In genomic region chr7:39566056-39566921, GRCh38 we compare ENCODE assay signal across 8 cellular contexts. TPM values are rescaled to one million over a fixed set of nuclear protein-coding genes. Genes with fewer than 3 reads are reported as not detected.
DNase-seq lines count a peak whose midpoint lies in the region; ATAC-seq and TF ChIP-seq lines count a peak whose summit lies in the region.

A gene with protein sequence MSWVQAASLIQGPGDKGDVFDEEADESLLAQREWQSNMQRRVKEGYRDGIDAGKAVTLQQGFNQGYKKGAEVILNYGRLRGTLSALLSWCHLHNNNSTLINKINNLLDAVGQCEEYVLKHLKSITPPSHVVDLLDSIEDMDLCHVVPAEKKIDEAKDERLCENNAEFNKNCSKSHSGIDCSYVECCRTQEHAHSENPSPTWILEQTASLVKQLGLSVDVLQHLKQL (plus strand): TSS chr7:39566404. CDS start chr7:39566419, 15 bp downstream.

- TF ChIP-seq CTCF in chondrocyte (IDR thresholded peaks at IDR 0.05) (no peak), kidney epithelial cell (IDR thresholded peaks at IDR 0.05; ENCODE audit: insufficient read depth, low read length, poor library complexity, severe bottlenecking) (no peak)

- DNase-seq in AG20443 (ENCODE audit: low spot score) (peak; percentile 98), NCI-H446 (lab: John Stamatoyannopoulos, UW) (peak; percentile 55 to 94), chondrocyte (ENCODE audit: low spot score) (no peak), kidney epithelial cell (ENCODE audit: low read depth) (no peak)
- peak; percentile 71 to 76 for DNase-seq in activated CD4-positive, alpha-beta T cell treated with anti-CD3 and anti-CD28 coated beads for 24 hours (ENCODE audit: low read depth in 2 of 2)
- DNase-seq in stimulated activated CD4-positive, alpha-beta T cell treated with anti-CD3 and anti-CD28 coated beads, Interleukin-15, amount 100 ng/mL, for 48 hours (ENCODE audit: low read depth in 2 of 2) = peak; percentile 64 to 78

- ATAC-seq in GM19043 (IDR thresholded peaks at IDR 0.05; ENCODE audit: low read depth, unreplicated experiment) (peak; percentile 98), HG03354 (IDR thresholded peaks at IDR 0.05; ENCODE audit: poor library complexity, severe bottlenecking, unreplicated experiment) (peak; percentile 100)

- H3K4me3 Mint-ChIP-seq in chondrocyte (ENCODE audit: unreplicated experiment) = peak within 1 kb of the TSS; percentile 97

- peak within 1 kb of the TSS; percentile 93 for H3K27ac Mint-ChIP-seq in chondrocyte (ENCODE audit: unreplicated experiment)

- peaks cover 18% of the 10 kb centered on the region for H3K4me1 Mint-ChIP-seq in chondrocyte (ENCODE audit: low read depth)

- peak within 1 kb of the TSS; percentile 90 for H3K4me3 ChIP-seq in kidney epithelial cell (ENCODE audit: low read depth, low read length)

- no peaks in the 10 kb centered on the region for H3K27me3 ChIP-seq in kidney epithelial cell (ENCODE audit: control insufficient read depth, insufficient read depth, low read length)

- no peaks in the 10 kb centered on the region for H3K36me3 ChIP-seq in kidney epithelial cell (ENCODE audit: control insufficient read depth, insufficient read depth, low read length)

- no peaks in the 10 kb centered on the region for H3K9me3 Mint-ChIP-seq in chondrocyte (ENCODE audit: low read depth)

- peaks cover 2% of the 10 kb centered on the region for H3K27me3 Mint-ChIP-seq in chondrocyte (ENCODE audit: low read depth)

- H3K36me3 Mint-ChIP-seq in chondrocyte (ENCODE audit: low read depth) = no peaks in the 10 kb centered on the region

RNA-seq across cellular contexts. Expression of the gene that starts here (rescaled TPM):
- total RNA-seq in chondrocyte (14.9 to 24.3 TPM (median 15.2 TPM) in 3 replicates), kidney epithelial cell (16.8 and 18.1 TPM in 2 replicates)

Comparison
In these comparisons a context has a peak if more than half of its experiments do, and no peak if none do; other contexts are left out.
1. DNase-seq: peak in AG20443 (single experiment), NCI-H446 (2 of 2), activated CD4-positive, alpha-beta T cell treated with anti-CD3 and anti-CD28 coated beads for 24 hours (2 of 2) and stimulated activated CD4-positive, alpha-beta T cell treated with anti-CD3 and anti-CD28 coated beads, Interleukin-15, amount 100 ng/mL, for 48 hours (2 of 2); none in chondrocyte (single experiment) and kidney epithelial cell (single experiment).